8 cellular contexts compared by ENCODE assay signal in genomic region chr17:73228748-73229236, GRCh38. TPM values are rescaled to one million over a fixed set of nuclear protein-coding genes. Genes with fewer than 3 reads are reported as not detected.
DNase-seq lines count a peak whose midpoint lies in the region; ATAC-seq and TF ChIP-seq lines count a peak whose summit lies in the region.

No MANE protein-coding gene starts in this region.

- peak; percentile 55 for DNase-seq in DMS53 treated with DMSO at 0.1 percent for 48 hours (lab: John Stamatoyannopoulos, UW; ENCODE audit: unreplicated experiment)
- peak; percentile 73 for DNase-seq in NCI-H2196 treated with DMSO at 0.1 percent for 48 hours (lab: John Stamatoyannopoulos, UW; ENCODE audit: unreplicated experiment)
- DNase-seq in activated T-cell treated with anti-CD3 and anti-CD28 coated beads, Interleukin-2, amount 50 U/mL, for 72 hours = peak; percentile 12 to 22
- no peak for DNase-seq in glutamatergic neuron
- DNase-seq in putamen (ENCODE audit: low spot score) = peak; percentile 29

- H3K4me1 Mint-ChIP-seq in activated T-cell treated with anti-CD3 and anti-CD28 coated beads, Interleukin-2, amount 50 U/mL, for 72 hours (ENCODE audit: low read depth) = peaks cover 65% of the 10 kb centered on the region
- H3K4me1 Mint-ChIP-seq in glutamatergic neuron (ENCODE audit: low read depth, unreplicated experiment) = peaks cover 33% of the 10 kb centered on the region

- TF ChIP-seq CTCF in glutamatergic neuron (IDR thresholded peaks at IDR 0.05; ENCODE audit: partially characterized antibody, unreplicated experiment) = no peak

- no peaks in the 10 kb centered on the region for H3K27me3 Mint-ChIP-seq in activated T-cell treated with anti-CD3 and anti-CD28 coated beads, Interleukin-2, amount 50 U/mL, for 72 hours (ENCODE audit: low read depth)
- H3K27me3 Mint-ChIP-seq in glutamatergic neuron (ENCODE audit: unreplicated experiment) = peaks cover 7% of the 10 kb centered on the region

- peak; percentile 35 for ATAC-seq in GM21390 (IDR thresholded peaks at IDR 0.05; ENCODE audit: unreplicated experiment)
- ATAC-seq in activated T-cell treated with anti-CD3 and anti-CD28 coated beads, Interleukin-2, amount 50 U/mL, for 72 hours (replicated peaks in 1 of 2) = no peak
- ATAC-seq in HG03571 (IDR thresholded peaks at IDR 0.05; ENCODE audit: unreplicated experiment) = no peak
- no peak for ATAC-seq in HG03159 (IDR thresholded peaks at IDR 0.05; ENCODE audit: unreplicated experiment)

- peak overlapping the region; percentile 1 to 55 for H3K4me3 Mint-ChIP-seq in activated T-cell treated with anti-CD3 and anti-CD28 coated beads, Interleukin-2, amount 50 U/mL, for 72 hours
- peak overlapping the region; percentile 57 for H3K4me3 Mint-ChIP-seq in glutamatergic neuron (ENCODE audit: unreplicated experiment)

- peak overlapping the region; percentile 84 for H3K27ac Mint-ChIP-seq in activated T-cell treated with anti-CD3 and anti-CD28 coated beads, Interleukin-2, amount 50 U/mL, for 72 hours
- H3K27ac Mint-ChIP-seq in glutamatergic neuron (ENCODE audit: unreplicated experiment) = peak overlapping the region; percentile 31

- H3K9me3 Mint-ChIP-seq in activated T-cell treated with anti-CD3 and anti-CD28 coated beads, Interleukin-2, amount 50 U/mL, for 72 hours = no peaks in the 10 kb centered on the region
- H3K9me3 Mint-ChIP-seq in glutamatergic neuron (ENCODE audit: unreplicated experiment) = peaks cover 13% of the 10 kb centered on the region

- H3K36me3 Mint-ChIP-seq in activated T-cell treated with anti-CD3 and anti-CD28 coated beads, Interleukin-2, amount 50 U/mL, for 72 hours (ENCODE audit: insufficient read depth in 2 of 2) = peaks cover 5 to 15% of the 10 kb centered on the region in 2 donors
- no peaks in the 10 kb centered on the region for H3K36me3 Mint-ChIP-seq in glutamatergic neuron (ENCODE audit: unreplicated experiment)

RNA-seq across cellular contexts. Expression of gene CPSF4L, which starts 32.9 kb away (rescaled TPM):
- not detected for total RNA-seq in activated T-cell treated with anti-CD3 and anti-CD28 coated beads, Interleukin-2, amount 50 U/mL, for 72 hours
- total RNA-seq in glutamatergic neuron (ENCODE audit: unreplicated experiment) = 0.44 TPM

RNA-seq across cellular contexts. Expression of gene COG1, which starts 35.9 kb away (rescaled TPM):
- total RNA-seq in activated T-cell treated with anti-CD3 and anti-CD28 coated beads, Interleukin-2, amount 50 U/mL, for 72 hours = 10 to 100 TPM; 36.2 to 37.1 TPM
- total RNA-seq in glutamatergic neuron (ENCODE audit: unreplicated experiment) = 43.1 TPM
